ENCODE assay signal across 18 cellular contexts in genomic region chr16:72673118-72673517, GRCh38.
A peak's percentile ranks its signal among the peaks of the same experiment; 100 is the strongest.
DNase-seq lines count a peak whose midpoint lies in the region; TF ChIP-seq lines count a peak whose summit lies in the region.
"Had no signal": no experiment of that assay in that cellular context is flagged by ENCODE, and none has a peak within 500 bp of the region (broad histone marks: within the 10 kb centered on the region; RNA-seq: fewer than 3 reads in every experiment).

No MANE protein-coding gene starts in this region.

- BruUV-seq in A673 (replicated peaks; lab: Mats Ljungman, UMichigan), result no TSS peak

- no peaks in the 10 kb centered on the region for H3K36me3 ChIP-seq in A673 (ENCODE audit: insufficient read depth, low read length, poor library complexity, severe bottlenecking)
- H3K36me3 ChIP-seq: suprapubic skin had no signal

- DNase-seq in A673 (ENCODE audit: low spot score) (peak; percentile 28), DMS114 treated with DMSO at 0.1 percent for 48 hours (lab: John Stamatoyannopoulos, UW; ENCODE audit: unreplicated experiment) (peak; percentile 13), NCI-H69 (lab: John Stamatoyannopoulos, UW) (peak; percentile 2), choroid plexus epithelial cell (ENCODE audit: low read depth) (peak; percentile 21), SHP77 (lab: John Stamatoyannopoulos, UW) (no peak), DMS 273 (lab: John Stamatoyannopoulos, UW; ENCODE audit: unreplicated experiment) (no peak), globus pallidus (ENCODE audit: low spot score) (no peak)
- DNase-seq: activated CD4-positive, alpha-beta T cell treated with anti-CD3 and anti-CD28 coated beads, Interleukin-2, amount 10 ng/mL, durations not matched to agents 7 days and 5 days; CD4-positive, CD25-positive, alpha-beta regulatory T cell; DMS 273 treated with DMSO at 0.1 percent for 48 hours; effector CD4-positive, alpha-beta T cell; glutamatergic neuron; kidney glomerular epithelial cell; NCI-H1105 treated with DMSO at 0.1 percent for 48 hours; NCI-H774; small intestine; stimulated activated CD4-positive, alpha-beta T cell treated with anti-CD3 and anti-CD28 coated beads, Interleukin-2, amount 100 ng/mL, for 24 hours had no signal

- peaks cover 37% of the 10 kb centered on the region for H3K9me3 ChIP-seq in A673 (ENCODE audit: low read depth, low read length, poor library complexity, severe bottlenecking)

- intact Hi-C loops in A673 (cut with micrococcal nuclease; ENCODE audit: unreplicated experiment), result no loop called here

- H3K4me3 ChIP-seq in A673 (ENCODE audit: low read depth, low read length, poor library complexity, severe bottlenecking) (no peak overlapping the region), choroid plexus epithelial cell (ENCODE audit: low read depth, low read length) (no peak overlapping the region)
- H3K4me3 ChIP-seq: suprapubic skin had no signal

- H3K27ac ChIP-seq in A673 (ENCODE audit: low read depth, low read length, poor library complexity, severe bottlenecking), result no peak overlapping the region
- H3K27ac ChIP-seq: suprapubic skin had no signal

- H3K27me3 ChIP-seq in A673 (replicated peaks; ENCODE audit: insufficient read depth, low read depth, low read length, poor library complexity), result no peaks in the 10 kb centered on the region
- H3K27me3 ChIP-seq: suprapubic skin had no signal

- no peaks in the 10 kb centered on the region for H3K4me1 ChIP-seq in A673 (ENCODE audit: insufficient read depth, low read length, poor library complexity, severe bottlenecking)
- H3K4me1 ChIP-seq: suprapubic skin had no signal

- POLR2A ChIA-PET in A673 (lab: Charles Lee; ENCODE audit: low non-redundant PET), result no interaction called here

- no peak for TF ChIP-seq CTCF in A673 (conservative IDR thresholded peaks at IDR 0.05; ENCODE audit: low read depth, low read length)
- TF ChIP-seq CTCF in choroid plexus epithelial cell (conservative IDR thresholded peaks at IDR 0.05; ENCODE audit: low read depth, low read length), result no peak

- CTCF ChIA-PET in A673 (lab: Charles Lee), result no interaction called here

Comparison
In these comparisons a context has a peak if more than half of its experiments do, and no peak if none do; other contexts are left out.
1. DNase-seq: peak in A673 (single experiment), DMS114 treated with DMSO at 0.1 percent for 48 hours (single experiment), NCI-H69 (single experiment) and choroid plexus epithelial cell (single experiment); none in SHP77 (0 of 2), DMS 273 (single experiment) and globus pallidus (single experiment).